In genomic region chr13:43307921-43308433, GRCh38 we compare ENCODE assay signal across 8 cellular contexts.
A peak's percentile ranks its signal among the peaks of the same experiment; 100 is the strongest.
DNase-seq lines count a peak whose midpoint lies in the region; ATAC-seq, FAIRE-seq and TF ChIP-seq lines count a peak whose summit lies in the region.

No MANE protein-coding gene starts in this region.

- 39 to 50% methylated on average over 7 of the region's 7 CpGs for WGBS in pancreas, 2 donors

- no peak for FAIRE-seq in pancreas (lab: Jason Lieb, UNC)

- H3K4me1 Mint-ChIP-seq in stimulated activated effector memory CD8-positive, alpha-beta T cell treated with anti-CD3 and anti-CD28 coated beads, Interleukin-12 subunit alpha, Interleukin-12 subunit beta, amount 100 ng/mL, for 72 hours = no peaks in the 10 kb centered on the region

- H3K27me3 ChIP-seq in RWPE2 (ENCODE audit: insufficient read depth, poor library complexity, severe bottlenecking) = no peaks in the 10 kb centered on the region
- no peaks in the 10 kb centered on the region for H3K27me3 ChIP-seq in pancreas

- ATAC-seq in GM21447 (IDR thresholded peaks at IDR 0.05; ENCODE audit: unreplicated experiment) (peak; percentile 85), RWPE2 (ENCODE audit: low read depth) (peak; percentile 92), pancreas (peak in 3 of 4 donors; percentile 77 to 88 (median 78))
- ATAC-seq in stimulated activated effector memory CD8-positive, alpha-beta T cell treated with anti-CD3 and anti-CD28 coated beads, Interleukin-12 subunit alpha, Interleukin-12 subunit beta, amount 100 ng/mL, for 72 hours = no peak

- intact Hi-C loops in pancreas (cut with DNase I) = loop anchor here in 2 of 3 donors (10.0 kb wide), 2 partner anchors 477 to 497 kb away; partner anchors contain the start of gene ENOX1 (in 1 of the 2)

- H3K4me3 ChIP-seq in RWPE2 (ENCODE audit: severe bottlenecking) (no peak overlapping the region), pancreas (no peak overlapping the region)

- TF ChIP-seq RAD21 in Ishikawa (IDR thresholded peaks at IDR 0.05; ENCODE audit: low read depth) = no peak

- peak; percentile 46 for DNase-seq in DMS 273 treated with DMSO at 0.1 percent for 48 hours (lab: John Stamatoyannopoulos, UW)
- DNase-seq in RWPE2 (ENCODE audit: low spot score) = peak; percentile 78
- DNase-seq in fibroblast of the conjunctiva (ENCODE audit: low read depth) = peak; percentile 91
- DNase-seq in pancreas = peak; percentile 57 to 76 (median 72)
- DNase-seq in stimulated activated effector memory CD8-positive, alpha-beta T cell treated with anti-CD3 and anti-CD28 coated beads, Interleukin-12 subunit alpha, Interleukin-12 subunit beta, amount 100 ng/mL, for 72 hours (ENCODE audit: low spot score in 2 of 2) = no peak
- DNase-seq in activated naive CD4-positive, alpha-beta T cell treated with Interleukin-2 at 50 U/mL for 16 hours = no peak

- TF ChIP-seq CTCF in RWPE2 (IDR thresholded peaks at IDR 0.05; ENCODE audit: poor library complexity, severe bottlenecking) (no peak), pancreas (IDR thresholded peaks at IDR 0.05) (no peak)

- H3K9me3 ChIP-seq in RWPE2 (ENCODE audit: severe bottlenecking) (no peaks in the 10 kb centered on the region), pancreas (no peaks in the 10 kb centered on the region)

- TF ChIP-seq EP300 in Ishikawa (IDR thresholded peaks at IDR 0.05; ENCODE audit: borderline replicate concordance) = no peak

- no peaks in the 10 kb centered on the region for H3K9me3 Mint-ChIP-seq in stimulated activated effector memory CD8-positive, alpha-beta T cell treated with anti-CD3 and anti-CD28 coated beads, Interleukin-12 subunit alpha, Interleukin-12 subunit beta, amount 100 ng/mL, for 72 hours

- peaks cover 5% of the 10 kb centered on the region for H3K4me1 ChIP-seq in RWPE2 (ENCODE audit: insufficient read depth, poor library complexity, severe bottlenecking)
- peaks cover 0 to under 1% (median 0%) of the 10 kb centered on the region in 3 donors for H3K4me1 ChIP-seq in pancreas

- no peak overlapping the region for H3K4me3 Mint-ChIP-seq in stimulated activated effector memory CD8-positive, alpha-beta T cell treated with anti-CD3 and anti-CD28 coated beads, Interleukin-12 subunit alpha, Interleukin-12 subunit beta, amount 100 ng/mL, for 72 hours

- H3K27ac ChIP-seq in RWPE2 (ENCODE audit: poor library complexity, severe bottlenecking) = peak overlapping the region; percentile 20
- H3K27ac ChIP-seq in pancreas = peak overlapping the region in 1 of 4 donors; percentile 33

- H3K36me3 ChIP-seq in RWPE2 (ENCODE audit: low read depth) = no peaks in the 10 kb centered on the region
- no peaks in the 10 kb centered on the region for H3K36me3 ChIP-seq in pancreas

- H3K27ac Mint-ChIP-seq in stimulated activated effector memory CD8-positive, alpha-beta T cell treated with anti-CD3 and anti-CD28 coated beads, Interleukin-12 subunit alpha, Interleukin-12 subunit beta, amount 100 ng/mL, for 72 hours = no peak overlapping the region

- no peaks in the 10 kb centered on the region for H3K36me3 Mint-ChIP-seq in stimulated activated effector memory CD8-positive, alpha-beta T cell treated with anti-CD3 and anti-CD28 coated beads, Interleukin-12 subunit alpha, Interleukin-12 subunit beta, amount 100 ng/mL, for 72 hours

TF ChIP-seq in Ishikawa, 13 proteins besides CTCF, POLR2A, EP300 and RAD21:
- 0 out of 2 replicates have a peak, but pooled peaks have one; percentile 30 for TF ChIP-seq NFIC (IDR thresholded peaks at IDR 0.05)
- TF ChIP-seq TEAD4 (IDR thresholded peaks at IDR 0.05) = no peak
- TF ChIP-seq EGR1 (IDR thresholded peaks at IDR 0.05) = no peak

Comparison
In these comparisons a context has a peak if more than half of its experiments do, and no peak if none do; other contexts are left out.
1. DNase-seq: peak in DMS 273 treated with DMSO at 0.1 percent for 48 hours (single experiment), RWPE2 (single experiment), fibroblast of the conjunctiva (single experiment) and pancreas (6 of 6); none in stimulated activated effector memory CD8-positive, alpha-beta T cell treated with anti-CD3 and anti-CD28 coated beads, Interleukin-12 subunit alpha, Interleukin-12 subunit beta, amount 100 ng/mL, for 72 hours (0 of 2) and activated naive CD4-positive, alpha-beta T cell treated with Interleukin-2 at 50 U/mL for 16 hours (single experiment).